In genomic region chr5:132214491-132214890, GRCh38 we compare ENCODE assay signal across 1 cellular context.
TF ChIP-seq lines count a peak whose summit lies in the region.

No MANE protein-coding gene starts in this region.

TF ChIP-seq in HepG2, 621 proteins besides CTCF, POLR2A, EP300 and RAD21:
- TF ChIP-seq NFYB (CRISPR knock-in tag; IDR thresholded peaks at IDR 0.05) (no peak), SNRNP70 (IDR thresholded peaks at IDR 0.05; ENCODE audit: low read depth, low read length) (no peak), ZNF660 (CRISPR knock-in tag; IDR thresholded peaks at IDR 0.05; ENCODE audit: borderline replicate concordance, low read depth) (no peak), STAG1 (CRISPR knock-in tag; IDR thresholded peaks at IDR 0.05) (no peak), MAF1 (CRISPR knock-in tag; IDR thresholded peaks at IDR 0.05; ENCODE audit: borderline replicate concordance) (no peak), SMAD3 (CRISPR knock-in tag; IDR thresholded peaks at IDR 0.05) (no peak), ZNF484 (CRISPR knock-in tag; IDR thresholded peaks at IDR 0.05; ENCODE audit: borderline replicate concordance, low read depth) (no peak), NFYC (CRISPR knock-in tag; IDR thresholded peaks at IDR 0.05) (no peak), ELF4 (CRISPR knock-in tag; IDR thresholded peaks at IDR 0.05; ENCODE audit: borderline replicate concordance) (no peak), ARID3A (IDR thresholded peaks at IDR 0.05; ENCODE audit: low read depth, low read length) (no peak), RBFOX2 (IDR thresholded peaks at IDR 0.05; ENCODE audit: low read depth, low read length) (no peak), CC2D1A (CRISPR knock-in tag; IDR thresholded peaks at IDR 0.05) (no peak), ZNF44 (CRISPR knock-in tag; IDR thresholded peaks at IDR 0.05) (no peak), ZBTB34 (CRISPR knock-in tag; IDR thresholded peaks at IDR 0.05) (no peak), NFKB2 (CRISPR knock-in tag; IDR thresholded peaks at IDR 0.05; ENCODE audit: borderline replicate concordance) (no peak), HNRNPK (IDR thresholded peaks at IDR 0.05; ENCODE audit: low read depth, low read length, poor library complexity, severe bottlenecking) (no peak), IKZF5 (CRISPR knock-in tag; IDR thresholded peaks at IDR 0.05) (no peak)
TF ChIP-seq in HepG2: peak in this region for 0.
